Comparison of ENCODE assay signal across 1 cellular context in the genomic region with DNA sequence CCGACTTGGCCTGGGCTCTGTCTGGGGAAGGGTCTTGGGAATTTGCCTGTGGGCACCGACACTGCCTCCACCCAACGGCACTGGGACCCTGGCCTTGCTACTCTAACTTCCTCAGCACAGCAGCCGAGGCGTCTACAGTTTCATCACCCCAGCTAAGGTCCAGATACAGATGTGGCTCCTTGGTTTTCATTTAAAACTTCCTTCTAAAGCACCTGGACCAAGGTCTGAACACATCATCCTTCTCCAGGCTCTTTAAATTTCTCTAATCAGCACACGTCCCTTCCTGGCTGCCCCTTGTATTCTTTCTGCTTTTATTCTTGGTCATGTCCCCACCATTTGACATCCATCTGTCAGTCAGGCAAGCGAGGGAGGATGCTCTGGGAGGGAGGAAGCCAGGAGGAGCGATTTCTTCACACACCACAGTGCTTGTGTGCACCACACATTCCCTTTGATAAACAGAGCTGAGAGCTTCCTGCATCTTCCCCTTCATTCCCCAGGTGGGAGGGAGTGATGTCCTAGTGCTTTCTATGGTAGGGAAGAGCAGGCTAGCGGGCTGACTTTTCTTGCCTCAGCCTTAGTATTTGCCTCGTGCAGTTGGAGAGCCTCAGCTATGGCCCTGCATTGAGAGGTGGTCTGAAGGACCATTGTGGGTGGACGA.
TF ChIP-seq lines count a peak whose summit lies in the region.

No MANE protein-coding gene starts in this region.

TF ChIP-seq in A549, 52 proteins besides CTCF, POLR2A, EP300 and RAD21 (continued from another document):
- TF ChIP-seq MAFK (IDR thresholded peaks at IDR 0.05; ENCODE audit: partially characterized antibody) (no peak), RARB (CRISPR knock-in tag; IDR thresholded peaks at IDR 0.05) (no peak)
